Comparison of ENCODE assay signal across 8 cellular contexts in the genomic region with DNA sequence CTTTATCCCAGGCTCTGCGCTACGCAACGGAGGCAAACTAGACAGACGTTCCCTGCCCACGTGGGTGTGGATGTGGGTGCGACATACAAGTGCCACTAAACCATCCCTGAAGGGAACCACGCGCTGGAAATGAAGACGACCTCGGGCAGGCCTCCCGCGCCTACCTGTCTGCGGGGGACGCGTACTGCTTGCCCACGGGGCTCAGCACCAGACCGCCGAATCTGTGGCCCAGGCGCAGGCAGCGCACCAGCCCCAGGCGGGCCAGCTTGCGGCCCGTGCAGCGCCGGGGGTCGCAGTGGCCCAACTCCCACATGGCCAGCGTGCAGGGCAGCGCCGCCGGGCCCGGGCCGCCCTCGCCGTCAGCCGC. TPM values are rescaled to one million over a fixed set of nuclear protein-coding genes. Genes with fewer than 3 reads are reported as not detected.
DNase-seq lines count a peak whose midpoint lies in the region; ATAC-seq, FAIRE-seq and TF ChIP-seq lines count a peak whose summit lies in the region.

No MANE protein-coding gene starts in this region.

- no peaks in the 10 kb centered on the region for H3K36me3 Mint-ChIP-seq in astrocyte (ENCODE audit: low read depth, unreplicated experiment)

- H3K4me1 ChIP-seq in astrocyte (ENCODE audit: insufficient read depth, low read length): peaks cover 16% of the 10 kb centered on the region
- peaks cover 12 to 29% (median 27%) of the 10 kb centered on the region in 4 donors for H3K4me1 ChIP-seq in transverse colon

- FAIRE-seq in astrocyte (lab: Jason Lieb, UNC): no peak

- H3K27ac ChIP-seq in astrocyte (ENCODE audit: low read depth, low read length) (peak overlapping the region; percentile 41), transverse colon (peak overlapping the region; percentile 80 to 89 (median 84))

- DNase-seq in astrocyte (ENCODE audit: low read depth): no peak
- DNase-seq in left colon: no peak
- DNase-seq in transverse colon: no peak
- no peak for DNase-seq in stimulated activated CD4-positive, alpha-beta T cell treated with anti-CD3 and anti-CD28 coated beads, Interleukin-4, amount 100 ng/mL, for 1 hour
- no peak for DNase-seq in cortex of kidney (lab: John Stamatoyannopoulos, UW)

- H3K9me3 Mint-ChIP-seq in astrocyte (ENCODE audit: unreplicated experiment): no peaks in the 10 kb centered on the region

- H4K20me1 ChIP-seq in astrocyte (ENCODE audit: insufficient read depth, low read length): peaks cover 44% of the 10 kb centered on the region

- H3K36me3 ChIP-seq in astrocyte (ENCODE audit: insufficient read depth, low read length) (no peaks in the 10 kb centered on the region), transverse colon (no peaks in the 10 kb centered on the region)

- in situ Hi-C loops in transverse colon (cut with MboI; ENCODE audit: low pct_ligation_motif_present in 1 of 4, low pct_unique_long_range_greater_than_20kb in 1 of 4, low sequenced_read_pairs in 3 of 4): no loop called here

- TF ChIP-seq CTCF in astrocyte (IDR thresholded peaks at IDR 0.05; ENCODE audit: insufficient read depth, low read depth, low read length) (no peak), transverse colon (IDR thresholded peaks at IDR 0.05) (no peak)

- H3K79me2 ChIP-seq in astrocyte (ENCODE audit: insufficient read depth, low read length): peaks cover 64% of the 10 kb centered on the region

- no peaks in the 10 kb centered on the region for H3K27me3 Mint-ChIP-seq in astrocyte (ENCODE audit: low read depth, unreplicated experiment)

- no peak for TF ChIP-seq EP300 in transverse colon (IDR thresholded peaks at IDR 0.05; ENCODE audit: low read depth)

- TF ChIP-seq POLR2A in transverse colon (IDR thresholded peaks at IDR 0.05): no peak

- peak overlapping the region; percentile 99 for H3K4me2 ChIP-seq in astrocyte (ENCODE audit: low read length)

- H2AFZ ChIP-seq in astrocyte (ENCODE audit: low read depth, low read length): peak overlapping the region; percentile 92

- peak overlapping the region; percentile 18 for H3K27ac Mint-ChIP-seq in astrocyte (ENCODE audit: unreplicated experiment)

- peak overlapping the region; percentile 93 for H3K4me3 ChIP-seq in astrocyte (ENCODE audit: insufficient read depth, low read depth, low read length)
- H3K4me3 ChIP-seq in transverse colon: peak overlapping the region; percentile 85 to 100 (median 98)

- H3K9ac ChIP-seq in astrocyte (ENCODE audit: low read length): peak overlapping the region; percentile 91

- ATAC-seq in GM19023 (IDR thresholded peaks at IDR 0.05; ENCODE audit: unreplicated experiment): peak; percentile 8
- ATAC-seq in HG03196 (IDR thresholded peaks at IDR 0.05; ENCODE audit: unreplicated experiment): peak; percentile 17
- ATAC-seq in left colon: peak; percentile 11
- ATAC-seq in HG02870 (IDR thresholded peaks at IDR 0.05; ENCODE audit: unreplicated experiment): no peak

- intact Hi-C loops in left colon (cut with DNase I, micrococcal nuclease) (no loop called here), transverse colon (cut with DNase I; ENCODE audit: low total_unique reads) (no loop called here)

- WGBS in transverse colon (ENCODE audit: low coverage in 1 of 2), 2 donors: 1% methylated on average over 21 of the region's 35 CpGs; no CpG with 5 or more reads in 1 of the 2 donors

- no peaks in the 10 kb centered on the region for H3K27me3 ChIP-seq in astrocyte (ENCODE audit: insufficient read depth, low read length)
- no peaks in the 10 kb centered on the region for H3K27me3 ChIP-seq in transverse colon

- peak overlapping the region; percentile 89 for H3K4me3 Mint-ChIP-seq in astrocyte (ENCODE audit: unreplicated experiment)

- H3K4me1 Mint-ChIP-seq in astrocyte (ENCODE audit: low read depth, unreplicated experiment): peaks cover 8% of the 10 kb centered on the region

- H3K9me3 ChIP-seq in astrocyte (ENCODE audit: insufficient read depth, low read depth, low read length) (no peaks in the 10 kb centered on the region), transverse colon (no peaks in the 10 kb centered on the region)

RNA-seq across cellular contexts. Expression of a gene that starts 0.5 kb away (rescaled TPM):
- total RNA-seq in astrocyte: 60.1 and 63.3 TPM in 2 replicates
- 10 to 100 TPM; 50.7 to 54.4 TPM for total RNA-seq in left colon
- 100 to 1,000 TPM in 1 of 4 donors, 10 to 100 TPM in 3; 56.4 to 135 (median 75.3) TPM for total RNA-seq in transverse colon

RNA-seq across cellular contexts. Expression of a gene that starts 0.5 kb away (rescaled TPM):
- 45.5 and 60.5 TPM in 2 replicates for total RNA-seq in astrocyte
- 10 to 100 TPM; 57.6 to 61.8 TPM for total RNA-seq in left colon
- 100 to 1,000 TPM in 1 of 4 donors, 10 to 100 TPM in 3; 53.8 to 130 (median 79.1) TPM for total RNA-seq in transverse colon

RNA-seq across cellular contexts. Expression of a gene that starts 17.8 kb away (rescaled TPM):
- total RNA-seq in astrocyte: 1.4 and 2.6 TPM in 2 replicates
- 10 to 100 TPM in 1 of 2 donors, 1 to 10 TPM in 1; 7.5 to 12.3 TPM for total RNA-seq in left colon
- total RNA-seq in transverse colon: 100 to 1,000 TPM in 1 of 4 donors, 10 to 100 TPM in 1, 1 to 10 TPM in 2; 7.3 to 190 (median 11.4) TPM

RNA-seq across cellular contexts. Expression of a gene that starts 41.8 kb away (rescaled TPM):
- 135 and 143 TPM in 2 replicates for total RNA-seq in astrocyte
- 10 to 100 TPM; 76.6 to 87.1 TPM for total RNA-seq in left colon
- total RNA-seq in transverse colon: 100 to 1,000 TPM in 1 of 4 donors, 10 to 100 TPM in 3; 55.4 to 110 (median 58.5) TPM
